39 cellular contexts compared by ENCODE assay signal in the genomic region with DNA sequence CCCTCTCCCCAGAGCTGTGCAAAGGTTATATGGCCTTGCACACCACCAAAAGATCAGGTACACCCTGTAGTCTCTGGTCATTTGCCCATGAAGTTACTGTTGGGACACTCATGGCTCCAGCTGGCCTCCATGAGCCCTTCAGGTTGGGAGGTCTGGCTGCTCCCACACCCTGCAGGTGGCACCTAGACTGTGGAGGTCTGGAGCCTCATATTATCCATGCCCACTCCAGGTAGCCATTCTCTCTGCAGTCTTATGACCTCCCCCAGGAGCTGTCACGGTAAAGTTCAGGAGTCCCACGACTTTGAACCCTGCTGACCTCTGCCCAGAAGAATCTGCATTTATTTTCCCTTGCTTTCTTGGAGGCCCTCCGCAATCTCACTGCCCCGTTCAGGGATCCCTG. TPM values are rescaled to one million over a fixed set of nuclear protein-coding genes. Genes with fewer than 3 reads are reported as not detected.
"Had no signal": no experiment of that assay in that cellular context is flagged by ENCODE, and none has a peak within 500 bp of the region (broad histone marks: within the 10 kb centered on the region; RNA-seq: fewer than 3 reads in every experiment).

No MANE protein-coding gene starts in this region.

- ATAC-seq: activated CD8-positive, alpha-beta T cell treated with anti-CD3 and anti-CD28 coated beads for 36 hours; activated naive CD4-positive, alpha-beta T cell treated with anti-CD3 and anti-CD28 coated beads, Interleukin-2, amount 50 U/mL, for 72 hours; activated T-cell treated with anti-CD3 and anti-CD28 coated beads, Interleukin-2, amount 50 U/mL, for 4 hours; activated T-cell treated with anti-CD3 and anti-CD28 coated beads, Interleukin-2, amount 50 U/mL, for 72 hours; activated T-helper 17 cell treated with anti-CD3 and anti-CD28 coated beads, Interleukin-2, amount 50 U/mL, for 72 hours; T-cell had no signal

- H3K4me3 Mint-ChIP-seq: activated B cell treated with CpG ODN at 0.5 μM for 24 hours; activated CD4-positive, alpha-beta memory T cell treated with anti-CD3 and anti-CD28 coated beads for 36 hours; activated CD4-positive, alpha-beta T cell treated with anti-CD3 and anti-CD28 coated beads, Interleukin-2, amount 10 ng/mL, durations not matched to agents 24 days and 14 days; activated CD8-positive, alpha-beta T cell treated with anti-CD3 and anti-CD28 coated beads for 36 hours; activated naive CD4-positive, alpha-beta T cell treated with anti-CD3 and anti-CD28 coated beads for 36 hours; activated naive CD8-positive, alpha-beta T cell treated with anti-CD3 and anti-CD28 coated beads for 36 hours; activated T-cell treated with anti-CD3 and anti-CD28 coated beads, Interleukin-2, amount 50 U/mL, for 4 hours; activated T-cell treated with anti-CD3 and anti-CD28 coated beads, Interleukin-2, amount 50 U/mL, for 72 hours; activated T-helper 1 cell treated with anti-CD3 and anti-CD28 coated beads, Interleukin-12 subunit alpha, Interleukin-12 subunit beta, Interleukin-2, Interleukin-4 antibody, amounts not matched to agents 30 ng/mL and 10 ng/mL and 1 ng/mL, durations not matched to agents 14 hours and 24 hours and 36 hours; activated T-helper 17 cell treated with anti-CD3 and anti-CD28 coated beads, Interleukin-2, amount 50 U/mL, for 72 hours; brain; central memory CD8-positive, alpha-beta T cell; T-cell; T-helper 2 cell treated with Interferon-gamma antibody and Interleukin-4, amounts not matched to agents 5 μg/mL and 100 μg/mL, for 36 hours had no signal

- DNase-seq: activated B cell treated with CpG ODN at 0.5 μM for 24 hours; activated CD4-positive, alpha-beta memory T cell treated with anti-CD3 and anti-CD28 coated beads for 36 hours; activated CD4-positive, alpha-beta T cell treated with anti-CD3 and anti-CD28 coated beads for 4 hours; activated CD4-positive, alpha-beta T cell treated with anti-CD3 and anti-CD28 coated beads, Interleukin-2, amount 10 ng/mL, durations not matched to agents 24 days and 14 days; activated CD4-positive, alpha-beta T cell treated with anti-CD3 and anti-CD28 coated beads, Interleukin-2, amount 50 U/mL, for 1 hour; activated CD4-positive, alpha-beta T cell treated with anti-CD3 and anti-CD28 coated beads, Interleukin-2, amount 50 U/mL, for 4 hours; activated CD4-positive, CD25-positive, alpha-beta regulatory T cell treated with anti-CD3 and anti-CD28 coated beads, Interleukin-2, amount 50 U/mL, for 72 hours; activated CD8-positive, alpha-beta memory T cell treated with anti-CD3 and anti-CD28 coated beads, Interleukin-2, amount 50 U/mL, for 4 hours; activated CD8-positive, alpha-beta T cell treated with anti-CD3 and anti-CD28 coated beads for 36 hours; activated effector memory CD4-positive, alpha-beta T cell treated with anti-CD3 and anti-CD28 coated beads, Interleukin-2, amount 50 U/mL, for 16 hours; activated gamma-delta T cell treated with Interleukin-2 at 50 U/mL for 16 hours; activated naive CD4-positive, alpha-beta T cell; activated naive CD4-positive, alpha-beta T cell treated with anti-CD3 and anti-CD28 coated beads for 36 hours; activated naive CD4-positive, alpha-beta T cell treated with anti-CD3 and anti-CD28 coated beads, Interleukin-2, amount 50 U/mL, for 16 hours; activated naive CD8-positive, alpha-beta T cell treated with anti-CD3 and anti-CD28 coated beads for 36 hours; activated T-cell treated with anti-CD3 and anti-CD28 coated beads for 4 hours; activated T-cell treated with anti-CD3 and anti-CD28 coated beads, Interleukin-2, amount 50 U/mL, for 1 hour; activated T-cell treated with anti-CD3 and anti-CD28 coated beads, Interleukin-2, amount 50 U/mL, for 4 hours; activated T-cell treated with anti-CD3 and anti-CD28 coated beads, Interleukin-2, amount 50 U/mL, for 72 hours; adrenal gland; amniotic stem cell; caudate nucleus; cerebellar nuclear complex; T-cell; T-helper 2 cell; T-helper 9 cell had no signal

- H3K27ac Mint-ChIP-seq: activated B cell treated with CpG ODN at 0.5 μM for 24 hours; activated CD4-positive, alpha-beta memory T cell treated with anti-CD3 and anti-CD28 coated beads for 36 hours; activated CD4-positive, alpha-beta T cell treated with anti-CD3 and anti-CD28 coated beads, Interleukin-2, amount 10 ng/mL, durations not matched to agents 24 days and 14 days; activated CD8-positive, alpha-beta T cell treated with anti-CD3 and anti-CD28 coated beads for 36 hours; activated naive CD4-positive, alpha-beta T cell treated with anti-CD3 and anti-CD28 coated beads for 36 hours; activated naive CD4-positive, alpha-beta T cell treated with anti-CD3 and anti-CD28 coated beads, Interleukin-2, amount 50 U/mL, for 72 hours; activated naive CD8-positive, alpha-beta T cell treated with anti-CD3 and anti-CD28 coated beads for 36 hours; activated T-cell treated with anti-CD3 and anti-CD28 coated beads, Interleukin-2, amount 50 U/mL, for 72 hours; activated T-helper 1 cell treated with anti-CD3 and anti-CD28 coated beads, Interleukin-12 subunit alpha, Interleukin-12 subunit beta, Interleukin-2, Interleukin-4 antibody, amounts not matched to agents 30 ng/mL and 10 ng/mL and 1 ng/mL, durations not matched to agents 14 hours and 24 hours and 36 hours; activated T-helper 17 cell treated with anti-CD3 and anti-CD28 coated beads, Interleukin-2, amount 50 U/mL, for 72 hours; T-cell; T-helper 2 cell treated with Interferon-gamma antibody and Interleukin-4, amounts not matched to agents 5 μg/mL and 100 μg/mL, for 36 hours had no signal

- H3K27me3 ChIP-seq: adrenal gland, ascending aorta, cardiac muscle cell had no signal

- H3K4me1 Mint-ChIP-seq: activated B cell treated with CpG ODN at 0.5 μM for 24 hours; activated CD4-positive, alpha-beta T cell treated with anti-CD3 and anti-CD28 coated beads, Interleukin-2, amount 10 ng/mL, durations not matched to agents 24 days and 14 days; activated naive CD8-positive, alpha-beta T cell treated with anti-CD3 and anti-CD28 coated beads for 36 hours; activated T-helper 17 cell treated with anti-CD3 and anti-CD28 coated beads, Interleukin-2, amount 50 U/mL, for 72 hours; central memory CD8-positive, alpha-beta T cell; T-cell had no signal

- H3K27ac ChIP-seq: adrenal gland, ascending aorta, cardiac muscle cell, VCaP had no signal

- H3K36me3 ChIP-seq: adrenal gland, ascending aorta, cardiac muscle cell had no signal

- H3K4me1 ChIP-seq: adrenal gland, ascending aorta had no signal

- H3K9me3 ChIP-seq: adrenal gland, ascending aorta had no signal

- H3K36me3 Mint-ChIP-seq: activated CD4-positive, alpha-beta memory T cell treated with anti-CD3 and anti-CD28 coated beads for 36 hours; activated naive CD4-positive, alpha-beta T cell treated with anti-CD3 and anti-CD28 coated beads, Interleukin-2, amount 50 U/mL, for 72 hours; activated naive CD8-positive, alpha-beta T cell treated with anti-CD3 and anti-CD28 coated beads for 36 hours; brain; T-cell had no signal

- H3K9me3 Mint-ChIP-seq: activated B cell treated with CpG ODN at 0.5 μM for 24 hours; activated CD4-positive, alpha-beta memory T cell treated with anti-CD3 and anti-CD28 coated beads for 36 hours; activated CD4-positive, alpha-beta T cell treated with anti-CD3 and anti-CD28 coated beads, Interleukin-2, amount 10 ng/mL, durations not matched to agents 24 days and 14 days; activated CD8-positive, alpha-beta T cell treated with anti-CD3 and anti-CD28 coated beads for 36 hours; activated naive CD4-positive, alpha-beta T cell treated with anti-CD3 and anti-CD28 coated beads for 36 hours; activated naive CD4-positive, alpha-beta T cell treated with anti-CD3 and anti-CD28 coated beads, Interleukin-2, amount 50 U/mL, for 72 hours; activated naive CD8-positive, alpha-beta T cell treated with anti-CD3 and anti-CD28 coated beads for 36 hours; activated T-cell treated with anti-CD3 and anti-CD28 coated beads, Interleukin-2, amount 50 U/mL, for 4 hours; activated T-cell treated with anti-CD3 and anti-CD28 coated beads, Interleukin-2, amount 50 U/mL, for 72 hours; activated T-helper 1 cell treated with anti-CD3 and anti-CD28 coated beads, Interleukin-12 subunit alpha, Interleukin-12 subunit beta, Interleukin-2, Interleukin-4 antibody, amounts not matched to agents 30 ng/mL and 10 ng/mL and 1 ng/mL, durations not matched to agents 14 hours and 24 hours and 36 hours; activated T-helper 17 cell treated with anti-CD3 and anti-CD28 coated beads, Interleukin-2, amount 50 U/mL, for 72 hours; central memory CD8-positive, alpha-beta T cell; T-cell; T-helper 2 cell treated with Interferon-gamma antibody and Interleukin-4, amounts not matched to agents 5 μg/mL and 100 μg/mL, for 36 hours had no signal

- H3K4me3 ChIP-seq: adrenal gland, ascending aorta, cardiac muscle cell had no signal

- FAIRE-seq: bronchial epithelial cell, TTC549 had no signal

RNA-seq across cellular contexts. Expression of a gene that starts 39.2 kb away (rescaled TPM):
- total RNA-seq: activated B cell treated with CpG ODN at 0.5 μM for 24 hours; activated CD4-positive, alpha-beta memory T cell treated with anti-CD3 and anti-CD28 coated beads for 36 hours; activated CD4-positive, alpha-beta T cell treated with anti-CD3 and anti-CD28 coated beads, Interleukin-2, amount 10 ng/mL, durations not matched to agents 24 days and 14 days; activated CD8-positive, alpha-beta memory T cell treated with anti-CD3 and anti-CD28 coated beads for 36 hours; activated CD8-positive, alpha-beta T cell treated with anti-CD3 and anti-CD28 coated beads for 36 hours; activated naive CD4-positive, alpha-beta T cell treated with anti-CD3 and anti-CD28 coated beads for 36 hours; activated naive CD4-positive, alpha-beta T cell treated with anti-CD3 and anti-CD28 coated beads, Interleukin-2, amount 50 U/mL, for 72 hours; activated naive CD8-positive, alpha-beta T cell treated with anti-CD3 and anti-CD28 coated beads for 36 hours; activated T-cell treated with anti-CD3 and anti-CD28 coated beads, Interleukin-2, amount 50 U/mL, for 4 hours; activated T-cell treated with anti-CD3 and anti-CD28 coated beads, Interleukin-2, amount 50 U/mL, for 72 hours; activated T-helper 1 cell treated with anti-CD3 and anti-CD28 coated beads, Interleukin-12 subunit alpha, Interleukin-12 subunit beta, Interleukin-2, Interleukin-4 antibody, amounts not matched to agents 30 ng/mL and 10 ng/mL and 1 ng/mL, durations not matched to agents 14 hours and 24 hours and 36 hours; activated T-helper 17 cell treated with anti-CD3 and anti-CD28 coated beads, Interleukin-2, amount 50 U/mL, for 72 hours; adrenal gland; ascending aorta; bronchial epithelial cell; cardiac muscle cell; T-cell; T-helper 1 cell treated with Interleukin-12 subunit alpha and Interleukin-12 subunit beta and Interleukin-4 antibody, amounts not matched to agents 30 ng/mL and 1 ng/mL, for 36 hours had no signal
- polyA plus RNA-seq: adrenal gland, cardiac muscle cell had no signal
